In genomic region chr2:42229949-42230348, GRCh38 we compare ENCODE assay signal across 14 cellular contexts.
DNase-seq lines count a peak whose midpoint lies in the region; ATAC-seq and TF ChIP-seq lines count a peak whose summit lies in the region.
"Had no signal": no experiment of that assay in that cellular context is flagged by ENCODE, and none has a peak within 500 bp of the region (broad histone marks: within the 10 kb centered on the region; RNA-seq: fewer than 3 reads in every experiment).

No MANE protein-coding gene starts in this region.

- H3K27me3 Mint-ChIP-seq in CD4-positive, alpha-beta T cell, result no peaks in the 10 kb centered on the region
- no peaks in the 10 kb centered on the region for H3K27me3 Mint-ChIP-seq in activated T-helper 17 cell treated with anti-CD3 and anti-CD28 coated beads, Interleukin-2, amount 50 U/mL, for 72 hours
- H3K27me3 Mint-ChIP-seq in nephron (ENCODE audit: low read depth), result no peaks in the 10 kb centered on the region
- H3K27me3 Mint-ChIP-seq: IgD-negative memory B cell had no signal

- TF ChIP-seq EP300 in gastroesophageal sphincter (IDR thresholded peaks at IDR 0.05), result no peak

- peaks cover 17% of the 10 kb centered on the region; the same call in 1 of the 2 replicates for H4K20me1 ChIP-seq in DND-41 (ENCODE audit: insufficient read depth, low read length)

- no peaks in the 10 kb centered on the region for H3K4me1 ChIP-seq in DND-41 (ENCODE audit: insufficient read depth, low read length)
- H3K4me1 ChIP-seq in gastroesophageal sphincter, result peaks cover 0 to 26% (median 0%) of the 10 kb centered on the region in 3 donors

- no peak overlapping the region for H2AFZ ChIP-seq in DND-41 (ENCODE audit: low read depth, low read length)

- intact Hi-C loops in CD4-positive, alpha-beta T cell (cut with DNase I, micrococcal nuclease), result loop anchor here in 1 of 2 experiments (10.0 kb wide), 1 partner anchor 55 kb away; no protein-coding TSS in a partner anchor

- no peak overlapping the region for H3K4me3 ChIP-seq in DND-41 (ENCODE audit: low read depth in 1 of 2, low read length in 2 of 2)
- no peak overlapping the region for H3K4me3 ChIP-seq in gastroesophageal sphincter

- CTCF ChIA-PET in CD4-positive, alpha-beta T cell (lab: Charles Lee), result interaction anchor here (1.1 to 1.5 kb wide), 3 partner anchors 9 to 77 kb away, joined by 3 to 5 read pairs (median 3); no protein-coding TSS in a partner anchor

- no peak for TF ChIP-seq CTCF in CD4-positive, alpha-beta T cell (IDR thresholded peaks at IDR 0.05)
- TF ChIP-seq CTCF in DND-41 (IDR thresholded peaks at IDR 0.05; ENCODE audit: borderline replicate concordance, extremely low read depth, low read length, poor library complexity, severe bottlenecking) (no peak), nephron (IDR thresholded peaks at IDR 0.05; ENCODE audit: unreplicated experiment in 3 of 3) (no peak), gastroesophageal sphincter (IDR thresholded peaks at IDR 0.05) (no peak)

- POLR2A ChIA-PET in CD4-positive, alpha-beta T cell (lab: Charles Lee), result no interaction called here

- no peak overlapping the region for H3K4me2 ChIP-seq in DND-41 (ENCODE audit: insufficient read depth, low read length)

- no peaks in the 10 kb centered on the region for H3K27me3 ChIP-seq in CD4-positive, alpha-beta T cell (ENCODE audit: control insufficient read depth, insufficient read depth, low read length)
- H3K27me3 ChIP-seq in DND-41 (ENCODE audit: insufficient read depth, low read length, poor library complexity) (no peaks in the 10 kb centered on the region), gastroesophageal sphincter (no peaks in the 10 kb centered on the region)

- no peak overlapping the region for H3K27ac ChIP-seq in CD4-positive, alpha-beta T cell (ENCODE audit: low read depth, low read length)
- H3K27ac ChIP-seq in DND-41 (ENCODE audit: low read length) (no peak overlapping the region), gastroesophageal sphincter (no peak overlapping the region)

- H3K79me2 ChIP-seq in DND-41 (ENCODE audit: insufficient read depth, low read length), result peaks cover 64% of the 10 kb centered on the region

- no peak for DNase-seq in CD4-positive, alpha-beta T cell
- DNase-seq in DND-41 (no peak), cerebellum (ENCODE audit: low spot score) (no peak), NCI-H510A (lab: John Stamatoyannopoulos, UW) (no peak)
- DNase-seq: DMS79, EL, GDM1, GOT3, H9 had no signal

- H3K27ac Mint-ChIP-seq in CD4-positive, alpha-beta T cell, result peak overlapping the region; percentile 24
- peak overlapping the region; percentile 2 for H3K27ac Mint-ChIP-seq in activated T-helper 17 cell treated with anti-CD3 and anti-CD28 coated beads, Interleukin-2, amount 50 U/mL, for 72 hours
- H3K27ac Mint-ChIP-seq in nephron, result peak overlapping the region; percentile 65 to 90 (median 69)

- no peaks in the 10 kb centered on the region for H3K9me3 Mint-ChIP-seq in CD4-positive, alpha-beta T cell
- H3K9me3 Mint-ChIP-seq in activated T-helper 17 cell treated with anti-CD3 and anti-CD28 coated beads, Interleukin-2, amount 50 U/mL, for 72 hours, result no peaks in the 10 kb centered on the region
- H3K9me3 Mint-ChIP-seq in nephron, result no peaks in the 10 kb centered on the region
- H3K9me3 Mint-ChIP-seq: CD14-positive monocyte, H9, IgD-negative memory B cell had no signal

- no peak for TF ChIP-seq POLR2A in gastroesophageal sphincter (IDR thresholded peaks at IDR 0.05)

- H3K36me3 ChIP-seq in DND-41 (ENCODE audit: insufficient read depth, low read length) (no peaks in the 10 kb centered on the region), gastroesophageal sphincter (no peaks in the 10 kb centered on the region)

- ATAC-seq in CD4-positive, alpha-beta T cell (ENCODE audit: poor library complexity), result no peak
- ATAC-seq in DND-41 (ENCODE audit: insufficient read depth, low read depth) (peak; percentile 56; the same call in 2 of the 3 replicates), gastroesophageal sphincter (no peak)
- ATAC-seq in activated T-helper 17 cell treated with anti-CD3 and anti-CD28 coated beads, Interleukin-2, amount 50 U/mL, for 72 hours (replicated peaks), result no peak

- H3K4me3 Mint-ChIP-seq in CD4-positive, alpha-beta T cell, result no peak overlapping the region
- H3K4me3 Mint-ChIP-seq in activated T-helper 17 cell treated with anti-CD3 and anti-CD28 coated beads, Interleukin-2, amount 50 U/mL, for 72 hours, result no peak overlapping the region
- no peak overlapping the region for H3K4me3 Mint-ChIP-seq in nephron
- H3K4me3 Mint-ChIP-seq: H9, IgD-negative memory B cell had no signal

- no peak overlapping the region for H3K9ac ChIP-seq in DND-41 (ENCODE audit: low read depth, low read length)

- peaks cover 86% of the 10 kb centered on the region for H3K4me1 Mint-ChIP-seq in CD4-positive, alpha-beta T cell (ENCODE audit: low read depth)
- peaks cover 32% of the 10 kb centered on the region for H3K4me1 Mint-ChIP-seq in activated T-helper 17 cell treated with anti-CD3 and anti-CD28 coated beads, Interleukin-2, amount 50 U/mL, for 72 hours
- H3K4me1 Mint-ChIP-seq in nephron, result peaks cover 62% of the 10 kb centered on the region
- H3K4me1 Mint-ChIP-seq: CD14-positive monocyte had no signal

- peaks cover 13% of the 10 kb centered on the region for H3K36me3 Mint-ChIP-seq in CD4-positive, alpha-beta T cell (ENCODE audit: low read depth)
- H3K36me3 Mint-ChIP-seq in activated T-helper 17 cell treated with anti-CD3 and anti-CD28 coated beads, Interleukin-2, amount 50 U/mL, for 72 hours (ENCODE audit: low read depth), result peaks cover 8% of the 10 kb centered on the region
- H3K36me3 Mint-ChIP-seq in nephron (ENCODE audit: low read depth), result peaks cover under 1% of the 10 kb centered on the region

- WGBS in gastroesophageal sphincter (ENCODE audit: low coverage in 1 of 2), 2 donors, result 95% methylated on average over 2 of the region's 2 CpGs

- H3K9me3 ChIP-seq in CD4-positive, alpha-beta T cell (ENCODE audit: control insufficient read depth, low read length), result no peaks in the 10 kb centered on the region
- H3K9me3 ChIP-seq in DND-41 (ENCODE audit: insufficient read depth, low read length, severe bottlenecking) (no peaks in the 10 kb centered on the region), gastroesophageal sphincter (no peaks in the 10 kb centered on the region)

Comparison
In these comparisons a context has a peak if more than half of its experiments do, and no peak if none do; other contexts are left out.
1. H3K27ac Mint-ChIP-seq: peak in every context shown above with its lines; median percentile 69 in nephron; 24 in CD4-positive, alpha-beta T cell; 2 in activated T-helper 17 cell treated with anti-CD3 and anti-CD28 coated beads, Interleukin-2, amount 50 U/mL, for 72 hours.